33 cellular contexts compared by ENCODE assay signal in genomic region chr7:156261581-156261980, GRCh38.
"Had no signal": no experiment of that assay in that cellular context is flagged by ENCODE, and none has a peak within 500 bp of the region (broad histone marks: within the 10 kb centered on the region; RNA-seq: fewer than 3 reads in every experiment).

No MANE protein-coding gene starts in this region.

- DNase-seq: Karpas-422, Kasumi-1, MG63, MM.1S, MV-4-11, NCI-H1048, NCI-H1092, NCI-H1092 treated with DMSO at 0.1 percent for 48 hours, NCI-H1105, NCI-H1105 treated with DMSO at 0.1 percent for 48 hours, NCI-H1417, NCI-H1417 treated with DMSO at 0.1 percent for 48 hours, NCI-H1436, NCI-H1436 treated with DMSO at 0.1 percent for 48 hours, NCI-H146, NCI-H1694, NCI-H1694 treated with DMSO at 0.1 percent for 48 hours, NCI-H187, NCI-H187 treated with DMSO at 0.1 percent for 48 hours, NCI-H1930, NCI-H2029, NCI-H2029 treated with DMSO at 0.1 percent for 48 hours, NCI-H2081, NCI-H2081 treated with DMSO at 0.1 percent for 48 hours, NCI-H2107, NCI-H2227 treated with DMSO at 0.1 percent for 48 hours, NCI-H226, NCI-H345, NCI-H446, NCI-H446 treated with DMSO at 0.1 percent for 48 hours, NCI-H510A, NCI-H510A treated with DMSO at 0.1 percent for 48 hours, NCI-H524 had no signal

- H3K4me3 ChIP-seq: MG63 had no signal

- H3K9me3 ChIP-seq: MG63 had no signal

- H3K27me3 ChIP-seq: MG63 had no signal

- H3K36me3 ChIP-seq: MG63 had no signal
